Comparison of ENCODE assay signal across 10 cellular contexts in genomic region chr3:112464264-112464663, GRCh38. TPM values are rescaled to one million over a fixed set of nuclear protein-coding genes. Genes with fewer than 3 reads are reported as not detected.
A peak's percentile ranks its signal among the peaks of the same experiment; 100 is the strongest.
DNase-seq lines count a peak whose midpoint lies in the region; ATAC-seq and TF ChIP-seq lines count a peak whose summit lies in the region.
"Had no signal": no experiment of that assay in that cellular context is flagged by ENCODE, and none has a peak within 500 bp of the region (broad histone marks: within the 10 kb centered on the region; RNA-seq: fewer than 3 reads in every experiment).

No MANE protein-coding gene starts in this region.

- no peak overlapping the region for H2AFZ ChIP-seq in OCI-LY3 (ENCODE audit: low read depth, low read length)

- no peaks in the 10 kb centered on the region for H4K20me1 ChIP-seq in OCI-LY3 (ENCODE audit: insufficient read depth, low read length)

- peaks cover 9% of the 10 kb centered on the region for H3K36me3 ChIP-seq in OCI-LY3 (replicated peaks; ENCODE audit: low read depth, low read length)
- H3K36me3 ChIP-seq in heart left ventricle: no peaks in the 10 kb centered on the region
- H3K36me3 ChIP-seq in A673 (ENCODE audit: insufficient read depth, low read length, poor library complexity, severe bottlenecking): no peaks in the 10 kb centered on the region
- H3K36me3 ChIP-seq: SJSA1 had no signal

- H3K79me2 ChIP-seq in OCI-LY3 (ENCODE audit: low read length): no peaks in the 10 kb centered on the region

- intact Hi-C loops in heart left ventricle (cut with DNase I): no loop called here
- intact Hi-C loops in A673 (cut with micrococcal nuclease; ENCODE audit: unreplicated experiment): no loop called here

- peak; percentile 37 for ATAC-seq in GM21737 (IDR thresholded peaks at IDR 0.05; ENCODE audit: unreplicated experiment)
- ATAC-seq in heart left ventricle: no peak

- TF ChIP-seq POLR2A in heart left ventricle (IDR thresholded peaks at IDR 0.05): no peak

- H3K9ac ChIP-seq in OCI-LY3 (ENCODE audit: low read length): no peak overlapping the region

- H3K4me1 ChIP-seq in OCI-LY3 (ENCODE audit: low read length) (peaks cover 54% of the 10 kb centered on the region), heart left ventricle (peaks cover 0 to 40% (median 0%) of the 10 kb centered on the region in 12 donors), A673 (ENCODE audit: insufficient read depth, low read length, poor library complexity, severe bottlenecking) (no peaks in the 10 kb centered on the region)
- H3K4me1 ChIP-seq: SJSA1 had no signal

- CTCF ChIA-PET in A673 (lab: Charles Lee): no interaction called here

- POLR2A ChIA-PET in A673 (lab: Charles Lee; ENCODE audit: low non-redundant PET): no interaction called here

- H3K27me3 ChIP-seq in OCI-LY3 (ENCODE audit: low read depth, low read length) (no peaks in the 10 kb centered on the region), heart left ventricle (no peaks in the 10 kb centered on the region), A673 (replicated peaks; ENCODE audit: insufficient read depth, low read depth, low read length, poor library complexity) (no peaks in the 10 kb centered on the region)
- H3K27me3 ChIP-seq: SJSA1 had no signal

- no peaks in the 10 kb centered on the region for H3K9me3 ChIP-seq in OCI-LY3 (ENCODE audit: insufficient read depth, low read length)
- H3K9me3 ChIP-seq in heart left ventricle: no peaks in the 10 kb centered on the region
- no peaks in the 10 kb centered on the region for H3K9me3 ChIP-seq in A673 (ENCODE audit: low read depth, low read length, poor library complexity, severe bottlenecking)
- H3K9me3 ChIP-seq: SJSA1 had no signal

- DNase-seq in GM12864 (ENCODE audit: low read depth) (peak; percentile 75), iris pigment epithelial cell (ENCODE audit: low read depth) (peak; percentile 8), heart left ventricle (no peak), glomerular visceral epithelial cell (ENCODE audit: extremely low spot score) (no peak), HT-29 (ENCODE audit: low spot score) (no peak), A673 (ENCODE audit: low spot score) (no peak)

- no peak overlapping the region for H3K4me3 ChIP-seq in GM12864 (ENCODE audit: low read depth, low read length)
- H3K4me3 ChIP-seq in OCI-LY3 (ENCODE audit: low read length): peak overlapping the region; percentile 2
- no peak overlapping the region for H3K4me3 ChIP-seq in heart left ventricle
- H3K4me3 ChIP-seq in A673 (ENCODE audit: low read depth, low read length, poor library complexity, severe bottlenecking): no peak overlapping the region
- H3K4me3 ChIP-seq: SJSA1 had no signal

- no TSS peak for BruUV-seq in A673 (replicated peaks; lab: Mats Ljungman, UMichigan)

- H3K27ac ChIP-seq in OCI-LY3 (ENCODE audit: low read length): peak overlapping the region; percentile 11
- peak overlapping the region in 1 of 12 donors; percentile 33 for H3K27ac ChIP-seq in heart left ventricle
- H3K27ac ChIP-seq in A673 (ENCODE audit: low read depth, low read length, poor library complexity, severe bottlenecking): no peak overlapping the region
- H3K27ac ChIP-seq: SJSA1 had no signal

- TF ChIP-seq CTCF in GM12864 (IDR thresholded peaks at IDR 0.05; ENCODE audit: low read depth, low read length, missing control alignments): no peak
- no peak for TF ChIP-seq CTCF in OCI-LY3 (IDR thresholded peaks at IDR 0.05; ENCODE audit: low read depth, low read length)
- no peak for TF ChIP-seq CTCF in heart left ventricle (IDR thresholded peaks at IDR 0.05)
- TF ChIP-seq CTCF in A673 (conservative IDR thresholded peaks at IDR 0.05; ENCODE audit: low read depth, low read length): no peak

- WGBS in heart left ventricle, 4 donors: 12 to 21% (median 19%) methylated on average over 2 of the region's 2 CpGs

- H3K4me2 ChIP-seq in OCI-LY3 (ENCODE audit: low read length): peak overlapping the region; percentile 48

RNA-seq across cellular contexts. Expression of gene BTLA, which starts 35.0 kb away (rescaled TPM):
- total RNA-seq in heart left ventricle (under 1 TPM in 3 of 9 donors, not detected in 6; 0.20 to 0.80 (median 0.29) TPM), A673 (2021) (not detected in 2 replicates)
- not detected for polyA plus RNA-seq in heart left ventricle
- total RNA-seq in HT-29 (2014; rRNA removed; shearing (Covaris generic)): not detected in 2 replicates
- total RNA-seq: astrocyte, SJSA1 had no signal

Comparison
In these comparisons a context has a peak if more than half of its experiments do, and no peak if none do; other contexts are left out.
1. DNase-seq: peak in GM12864 (single experiment) and iris pigment epithelial cell (single experiment); none in heart left ventricle (0 of 5), glomerular visceral epithelial cell (single experiment), HT-29 (single experiment) and A673 (single experiment).